Comparison of ENCODE assay signal across 20 cellular contexts in genomic region chr11:93053864-93054263, GRCh38.
"Had no signal": no experiment of that assay in that cellular context is flagged by ENCODE, and none has a peak within 500 bp of the region (broad histone marks: within the 10 kb centered on the region; RNA-seq: fewer than 3 reads in every experiment).

No MANE protein-coding gene starts in this region.

- DNase-seq: activated CD4-positive, alpha-beta T cell treated with anti-CD3 and anti-CD28 coated beads, Interleukin-2, amount 10 ng/mL, durations not matched to agents 24 days and 14 days; activated CD4-positive, alpha-beta T cell treated with anti-CD3 and anti-CD28 coated beads, Interleukin-2, amount 50 U/mL, for 48 hours; activated CD4-positive, CD25-positive, alpha-beta regulatory T cell treated with anti-CD3 and anti-CD28 coated beads, Interleukin-2, amount 50 U/mL, for 72 hours; activated CD8-positive, alpha-beta memory T cell treated with anti-CD3 and anti-CD28 coated beads, Interleukin-2, amount 10 ng/mL, durations not matched to agents 7 days and 5 days; activated gamma-delta T cell treated with Interleukin-2 at 50 U/mL for 16 hours; activated naive CD4-positive, alpha-beta T cell treated with anti-CD3 and anti-CD28 coated beads, Interleukin-2, amount 10 ng/mL, durations not matched to agents 7 days and 5 days; activated naive CD8-positive, alpha-beta T cell treated with anti-CD3 and anti-CD28 coated beads for 36 hours; activated T-cell treated with anti-CD3 and anti-CD28 coated beads, Interleukin-2, amount 50 U/mL, for 4 hours; MM.1S; NCI-H1105 treated with DMSO at 0.1 percent for 48 hours; NCI-H146; NCI-H187 treated with DMSO at 0.1 percent for 48 hours; NCI-H2081 treated with DMSO at 0.1 percent for 48 hours; NCI-H446; NCI-H524; SHP77 treated with DMSO at 0.1 percent for 48 hours; T-helper 17 cell; T-helper 9 cell had no signal

- H3K27ac ChIP-seq: KMS-11 had no signal

- H3K4me2 ChIP-seq: KMS-11 had no signal

- ATAC-seq: activated CD8-positive, alpha-beta memory T cell treated with anti-CD3 and anti-CD28 coated beads, Interleukin-2, amount 10 ng/mL, durations not matched to agents 7 days and 5 days; T-helper 17 cell; WTC11 had no signal

- H3K9ac ChIP-seq: KMS-11 had no signal
